In the genomic region with DNA sequence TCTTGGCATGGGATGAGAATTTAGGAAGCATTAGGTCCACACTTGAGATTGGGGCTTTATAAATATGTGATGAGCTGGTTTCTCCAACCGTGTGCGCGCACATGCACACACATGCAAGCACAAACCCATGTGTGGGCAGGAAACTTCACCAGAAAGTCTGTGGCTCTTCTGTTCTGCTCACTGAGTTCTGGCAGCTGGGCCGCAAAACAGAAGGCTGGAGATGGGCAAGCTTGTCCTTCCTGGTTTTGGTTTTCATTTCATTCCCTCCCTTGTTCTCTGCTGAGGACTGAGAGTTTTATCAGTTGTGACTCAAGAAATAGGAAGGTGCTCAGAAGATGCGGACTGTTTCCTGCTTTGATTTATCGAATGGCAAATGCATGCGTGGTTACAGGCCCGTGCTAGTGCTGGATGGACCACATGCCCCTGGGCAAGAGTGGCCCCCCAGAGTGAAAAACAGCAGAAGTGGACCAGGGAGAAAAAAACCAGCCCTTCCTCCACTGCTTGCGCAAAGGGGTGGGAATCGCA, we compare ENCODE assay signal across 8 cellular contexts. TPM values are rescaled to one million over a fixed set of nuclear protein-coding genes. Genes with fewer than 3 reads are reported as not detected.
DNase-seq lines count a peak whose midpoint lies in the region; ATAC-seq and TF ChIP-seq lines count a peak whose summit lies in the region.

No MANE protein-coding gene starts in this region.

- BruUV-seq in mammary epithelial cell (replicated peaks; lab: Mats Ljungman, UMichigan) (no TSS peak), PC-3 (replicated peaks; lab: Mats Ljungman, UMichigan) (no TSS peak)

- H3K79me2 ChIP-seq in Karpas-422 (ENCODE audit: low read length): peaks cover 93% of the 10 kb centered on the region
- peaks cover 92% of the 10 kb centered on the region for H3K79me2 ChIP-seq in mammary epithelial cell (ENCODE audit: insufficient read depth, low read length)
- peaks cover 96% of the 10 kb centered on the region for H3K79me2 ChIP-seq in PC-3 (ENCODE audit: low read length)

- H3F3A ChIP-seq in PC-3 (ENCODE audit: low read length, unreplicated experiment): peaks cover 3% of the 10 kb centered on the region

- H3K4me3 Mint-ChIP-seq in CD4-positive, CD25-positive, alpha-beta regulatory T cell: peak overlapping the region; percentile 55 to 80 (median 65)
- no peak overlapping the region for H3K4me3 Mint-ChIP-seq in nephron progenitor cell

- no peak overlapping the region for H2AFZ ChIP-seq in Karpas-422 (ENCODE audit: low read length)
- peak overlapping the region; percentile 44 for H2AFZ ChIP-seq in mammary epithelial cell (ENCODE audit: low read depth, low read length)
- H2AFZ ChIP-seq in PC-3 (ENCODE audit: low read length): no peak overlapping the region

- POLR2A ChIA-PET in PC-3 (lab: Charles Lee; ENCODE audit: unreplicated experiment): interaction anchor here (0.6 kb wide), 1 partner anchor 123 kb away, joined by 3 read pairs; no protein-coding TSS in a partner anchor

- peak overlapping the region; percentile 67 to 86 (median 80) for H3K27ac Mint-ChIP-seq in CD4-positive, CD25-positive, alpha-beta regulatory T cell
- H3K27ac Mint-ChIP-seq in nephron progenitor cell: peak overlapping the region; percentile 57

- dilution Hi-C loops in mammary epithelial cell (cut with HindIII; ENCODE audit: low sequenced_read_pairs): no loop called here

- peak overlapping the region; percentile 21 for H3K27ac ChIP-seq in CD4-positive, CD25-positive, alpha-beta regulatory T cell (ENCODE audit: insufficient read depth, low read length, poor library complexity, severe bottlenecking)
- H3K27ac ChIP-seq in Karpas-422 (ENCODE audit: low read length) (peak overlapping the region; percentile 96), mammary epithelial cell (ENCODE audit: insufficient read depth, low read depth, low read length) (peak overlapping the region; percentile 23), PC-3 (ENCODE audit: low read length) (no peak overlapping the region)

- intact Hi-C loops in mammary epithelial cell (cut with micrococcal nuclease): no loop called here
- intact Hi-C loops in PC-3 (cut with micrococcal nuclease): no loop called here

- DNase-seq in CD4-positive, CD25-positive, alpha-beta regulatory T cell: peak in 2 of 3 donors; percentile 24 to 62
- DNase-seq in Karpas-422: no peak
- DNase-seq in mammary epithelial cell: peak; percentile 69
- DNase-seq in nephron progenitor cell: no peak
- no peak for DNase-seq in G401 (ENCODE audit: low spot score)
- no peak for DNase-seq in PC-3

- no peaks in the 10 kb centered on the region for H3K9me3 ChIP-seq in CD4-positive, CD25-positive, alpha-beta regulatory T cell (ENCODE audit: control insufficient read depth in 2 of 2, low read length in 2 of 2)
- H3K9me3 ChIP-seq in Karpas-422 (ENCODE audit: low read length) (no peaks in the 10 kb centered on the region), mammary epithelial cell (replicated peaks; ENCODE audit: insufficient read depth, low read length) (no peaks in the 10 kb centered on the region), PC-3 (ENCODE audit: low read length) (no peaks in the 10 kb centered on the region)

- in situ Hi-C loops in mammary epithelial cell (cut with MboI; ENCODE audit: low sequenced_read_pairs in 2 of 2) (no loop called here), G401 (cut with HindIII; ENCODE audit: low sequenced_read_pairs) (no loop called here)

- 35% methylated on average over 7 of the region's 10 CpGs for WGBS in mammary epithelial cell (ENCODE audit: low coverage, missing lambda C conversion rate)

- H4K20me1 ChIP-seq in Karpas-422 (ENCODE audit: insufficient read depth, low read depth, low read length) (no peaks in the 10 kb centered on the region), mammary epithelial cell (ENCODE audit: insufficient read depth, low read length) (no peaks in the 10 kb centered on the region), PC-3 (ENCODE audit: low read length) (peaks cover 20% of the 10 kb centered on the region; the same call in 1 of the 2 replicates)

- H3K9ac ChIP-seq in Karpas-422 (ENCODE audit: low read length) (0 out of 2 replicates have a peak overlapping the region, but pooled peaks have one; percentile 1), mammary epithelial cell (ENCODE audit: insufficient read depth, low read length) (no peak overlapping the region), PC-3 (ENCODE audit: low read length) (no peak overlapping the region)

- no peaks in the 10 kb centered on the region for H3K9me3 Mint-ChIP-seq in CD4-positive, CD25-positive, alpha-beta regulatory T cell
- H3K9me3 Mint-ChIP-seq in nephron progenitor cell: no peaks in the 10 kb centered on the region

- CTCF ChIA-PET in mammary epithelial cell (lab: Charles Lee; ENCODE audit: low non-redundant PET) (no interaction called here), PC-3 (lab: Charles Lee) (no interaction called here)

- H3K36me3 Mint-ChIP-seq in CD4-positive, CD25-positive, alpha-beta regulatory T cell: peaks cover 12% of the 10 kb centered on the region
- H3K36me3 Mint-ChIP-seq in nephron progenitor cell (ENCODE audit: low read depth): peaks cover 5% of the 10 kb centered on the region

- ATAC-seq in CD4-positive, CD25-positive, alpha-beta regulatory T cell (ENCODE audit: low read depth in 2 of 2): peak; percentile 37 to 46
- ATAC-seq in GM19452 (IDR thresholded peaks at IDR 0.05; ENCODE audit: unreplicated experiment) (peak; percentile 58), PC-3 (no peak), HG02884 (IDR thresholded peaks at IDR 0.05; ENCODE audit: unreplicated experiment) (no peak)

- peak overlapping the region; percentile 41 for H3K4me3 ChIP-seq in CD4-positive, CD25-positive, alpha-beta regulatory T cell (ENCODE audit: low read depth, low read length)
- H3K4me3 ChIP-seq in Karpas-422 (ENCODE audit: low read length) (no peak overlapping the region), mammary epithelial cell (replicated peaks in 1 of 3; ENCODE audit: insufficient read depth in 1 of 3, low read depth in 2 of 3, low read length in 3 of 3) (no peak overlapping the region), PC-3 (ENCODE audit: low read length) (no peak overlapping the region)

- no peaks in the 10 kb centered on the region for H3K27me3 ChIP-seq in CD4-positive, CD25-positive, alpha-beta regulatory T cell (ENCODE audit: control insufficient read depth, insufficient read depth, low read length)
- H3K27me3 ChIP-seq in Karpas-422 (ENCODE audit: low read length) (no peaks in the 10 kb centered on the region), mammary epithelial cell (ENCODE audit: insufficient read depth, low read length) (no peaks in the 10 kb centered on the region), PC-3 (ENCODE audit: low read length) (no peaks in the 10 kb centered on the region)

- peaks cover 46 to 86% (median 64%) of the 10 kb centered on the region in 4 donors for H3K4me1 Mint-ChIP-seq in CD4-positive, CD25-positive, alpha-beta regulatory T cell
- H3K4me1 Mint-ChIP-seq in nephron progenitor cell: peaks cover 42% of the 10 kb centered on the region

- H3K4me2 ChIP-seq in Karpas-422 (ENCODE audit: low read depth, low read length, poor library complexity, severe bottlenecking) (peak overlapping the region; percentile 47), mammary epithelial cell (ENCODE audit: insufficient read depth, low read depth, low read length) (peak overlapping the region; percentile 62), PC-3 (ENCODE audit: low read length) (no peak overlapping the region)

- H3K9me2 ChIP-seq in Karpas-422 (replicated peaks; ENCODE audit: insufficient read depth, low read length) (no peaks in the 10 kb centered on the region), PC-3 (replicated peaks; ENCODE audit: low read length) (no peaks in the 10 kb centered on the region)

- H3K27me3 Mint-ChIP-seq in CD4-positive, CD25-positive, alpha-beta regulatory T cell: no peaks in the 10 kb centered on the region
- peaks cover 2% of the 10 kb centered on the region for H3K27me3 Mint-ChIP-seq in nephron progenitor cell (ENCODE audit: low read depth, poor library complexity)

- no peak for TF ChIP-seq CTCF in mammary epithelial cell (conservative IDR thresholded peaks at IDR 0.05 in 1 of 2, IDR thresholded peaks at IDR 0.05 in 1 of 2; ENCODE audit: extremely low read depth in 1 of 2, insufficient read depth in 1 of 2, low read depth in 1 of 2, low read length in 2 of 2)
- TF ChIP-seq CTCF in nephron progenitor cell (IDR thresholded peaks at IDR 0.05): no peak
- no peak for TF ChIP-seq CTCF in PC-3 (conservative IDR thresholded peaks at IDR 0.05; ENCODE audit: low read depth, low read length)

- H3K4me1 ChIP-seq in CD4-positive, CD25-positive, alpha-beta regulatory T cell (ENCODE audit: control insufficient read depth, insufficient read depth, low read length, poor library complexity, severe bottlenecking): peaks cover 66% of the 10 kb centered on the region
- H3K4me1 ChIP-seq in Karpas-422 (ENCODE audit: low read length) (peaks cover 90% of the 10 kb centered on the region), mammary epithelial cell (ENCODE audit: insufficient read depth, low read length) (peaks cover 26% of the 10 kb centered on the region), PC-3 (ENCODE audit: insufficient read depth, low read length) (peaks cover 37% of the 10 kb centered on the region)

- H3K36me3 ChIP-seq in CD4-positive, CD25-positive, alpha-beta regulatory T cell (ENCODE audit: control insufficient read depth, insufficient read depth, low read length): peaks cover 20% of the 10 kb centered on the region
- peaks cover 10% of the 10 kb centered on the region; the same call in 1 of the 2 replicates for H3K36me3 ChIP-seq in Karpas-422 (ENCODE audit: insufficient read depth, low read length)
- H3K36me3 ChIP-seq in mammary epithelial cell (ENCODE audit: insufficient read depth, low read length): no peaks in the 10 kb centered on the region
- peaks cover 12% of the 10 kb centered on the region; the same call in 1 of the 2 replicates for H3K36me3 ChIP-seq in PC-3 (ENCODE audit: low read depth, low read length)

RNA-seq across cellular contexts. Expression of gene MAP3K14, which starts 14.1 kb away (rescaled TPM):
- 61.3 TPM for total RNA-seq in CD4-positive, CD25-positive, alpha-beta regulatory T cell
- polyA plus RNA-seq in CD4-positive, CD25-positive, alpha-beta regulatory T cell: 1 to 10 TPM; 5.9 to 7.9 (median 6.7) TPM
- 7.6 and 12.0 TPM in 2 replicates for total RNA-seq in Karpas-422 (2014; rRNA removed; shearing (Covaris generic); ENCODE audit: low replicate concordance)
- total RNA-seq in mammary epithelial cell (10 to 100 TPM in 1 of 2 donors, 1 to 10 TPM in 1; 5.2 to 11.6 TPM), PC-3 (2014; rRNA removed) (15.9 and 16.8 TPM in 2 replicates)
- 9.3 TPM for polyA plus RNA-seq in mammary epithelial cell
- 9.1 TPM for polyA minus RNA-seq in mammary epithelial cell
- total RNA-seq in G401 (2014; rRNA removed; shearing (Covaris generic)): 17.5 and 17.8 TPM in 2 replicates

RNA-seq across cellular contexts. Expression of gene SPATA32, which starts 40.8 kb away (rescaled TPM):
- 0.20 TPM for total RNA-seq in CD4-positive, CD25-positive, alpha-beta regulatory T cell
- polyA plus RNA-seq in CD4-positive, CD25-positive, alpha-beta regulatory T cell: under 1 TPM in 2 of 4 donors, not detected in 2; 0.36 to 0.60 TPM
- total RNA-seq in Karpas-422 (2014; rRNA removed; shearing (Covaris generic); ENCODE audit: low replicate concordance): not detected in 2 replicates
- total RNA-seq in mammary epithelial cell: under 1 TPM in 1 of 2 donors, not detected in 1; 0.21 TPM
- polyA plus RNA-seq in mammary epithelial cell: not detected
- not detected for polyA minus RNA-seq in mammary epithelial cell
- total RNA-seq in G401 (2014; rRNA removed; shearing (Covaris generic)): not detected in 2 replicates
- not detected in 2 replicates for total RNA-seq in PC-3 (2014; rRNA removed)

Comparison
In these comparisons a context has a peak if more than half of its experiments do, and no peak if none do; other contexts are left out.
1. ATAC-seq: peak in CD4-positive, CD25-positive, alpha-beta regulatory T cell (2 of 2) and GM19452 (single experiment); none in PC-3 (single experiment) and HG02884 (single experiment).
2. DNase-seq: peak in CD4-positive, CD25-positive, alpha-beta regulatory T cell (2 of 3) and mammary epithelial cell (single experiment); none in Karpas-422 (single experiment), nephron progenitor cell (single experiment), G401 (single experiment) and PC-3 (single experiment).